In genomic region chr4:77783881-77784280, GRCh38 we compare ENCODE assay signal across 13 cellular contexts. TPM values are rescaled to one million over a fixed set of nuclear protein-coding genes. Genes with fewer than 3 reads are reported as not detected.
DNase-seq lines count a peak whose midpoint lies in the region; ATAC-seq, FAIRE-seq and TF ChIP-seq lines count a peak whose summit lies in the region.
"Had no signal": no experiment of that assay in that cellular context is flagged by ENCODE, and none has a peak within 500 bp of the region (broad histone marks: within the 10 kb centered on the region; RNA-seq: fewer than 3 reads in every experiment).

No MANE protein-coding gene starts in this region.

- TF ChIP-seq POLR2A in endothelial cell of umbilical vein (IDR thresholded peaks at IDR 0.05; ENCODE audit: low read depth, low read length) (no peak), upper lobe of left lung (IDR thresholded peaks at IDR 0.05) (no peak)

- no peak overlapping the region for H3K4me3 Mint-ChIP-seq in activated naive CD8-positive, alpha-beta T cell treated with anti-CD3 and anti-CD28 coated beads for 36 hours
- H3K4me3 Mint-ChIP-seq in activated naive CD8-positive, alpha-beta T cell treated with anti-CD3 and anti-CD28 coated beads, Interleukin-2, amount 50 U/mL, for 24 hours, result no peak overlapping the region
- H3K4me3 Mint-ChIP-seq in naive thymus-derived CD4-positive, alpha-beta T cell, result peak overlapping the region in 8 of 10 donors; percentile 34 to 75 (median 54)
- H3K4me3 Mint-ChIP-seq in MCF 10A (ENCODE audit: unreplicated experiment), result no peak overlapping the region
- H3K4me3 Mint-ChIP-seq in activated T-helper 17 cell treated with anti-CD3 and anti-CD28 coated beads, Interleukin-2, amount 50 U/mL, for 72 hours, result no peak overlapping the region
- H3K4me3 Mint-ChIP-seq: CD14-positive monocyte had no signal

- no peak overlapping the region for H2AFZ ChIP-seq in endothelial cell of umbilical vein (ENCODE audit: low read depth, low read length)

- peaks cover 3% of the 10 kb centered on the region for H3K9me1 ChIP-seq in endothelial cell of umbilical vein (replicated peaks; ENCODE audit: control insufficient read depth, extremely low read depth, insufficient read depth, low read length)

- CTCF ChIA-PET in endothelial cell of umbilical vein (lab: Charles Lee), result interaction anchor here (1.6 kb wide), 1 partner anchor 34 kb away, joined by 4 read pairs; no protein-coding TSS in a partner anchor
- CTCF ChIA-PET in naive thymus-derived CD4-positive, alpha-beta T cell (lab: Charles Lee), result no interaction called here
- CTCF ChIA-PET in MCF 10A (lab: Yijun Ruan, JAX), result interaction anchor here (0.9 kb wide), 1 partner anchor 39 kb away, joined by 3 read pairs; no protein-coding TSS in a partner anchor

- TF ChIP-seq EP300 in upper lobe of left lung (IDR thresholded peaks at IDR 0.05), result no peak

- H3K27ac ChIP-seq in endothelial cell of umbilical vein (ENCODE audit: insufficient read depth, low read depth, low read length) (no peak overlapping the region), small intestine (ENCODE audit: low read depth in 1 of 2, low read length in 1 of 2) (peak overlapping the region in 1 of 2 donors; percentile 20), upper lobe of left lung (no peak overlapping the region)
- H3K27ac ChIP-seq in naive thymus-derived CD4-positive, alpha-beta T cell (ENCODE audit: low read depth, low read length), result no peak overlapping the region
- H3K27ac ChIP-seq: 22Rv1 had no signal

- TF ChIP-seq CTCF in endothelial cell of umbilical vein (IDR thresholded peaks at IDR 0.05; ENCODE audit: extremely low read depth in 1 of 2, insufficient read depth in 1 of 2, low read depth in 1 of 2, low read length in 2 of 2) (no peak), upper lobe of left lung (IDR thresholded peaks at IDR 0.05) (no peak), MCF 10A (IDR thresholded peaks at IDR 0.05; ENCODE audit: unreplicated experiment) (no peak)

- DNase-seq in activated naive CD8-positive, alpha-beta T cell treated with anti-CD3 and anti-CD28 coated beads for 36 hours, result no peak
- DNase-seq in activated naive CD8-positive, alpha-beta T cell treated with anti-CD3 and anti-CD28 coated beads, Interleukin-2, amount 50 U/mL, for 24 hours, result no peak
- DNase-seq in endothelial cell of umbilical vein (ENCODE audit: low read depth, low spot score) (no peak), small intestine (peak; percentile 85), upper lobe of left lung (no peak), MCF 10A (ENCODE audit: unreplicated experiment) (no peak)
- no peak for DNase-seq in naive thymus-derived CD4-positive, alpha-beta T cell
- DNase-seq: Calu3, DMS 273 treated with DMSO at 0.1 percent for 48 hours, HCEC 1CT had no signal

- WGBS in small intestine, 3 donors, result 19 to 65% (median 49%) methylated on average over 6 of the region's 6 CpGs
- 85% methylated on average over 6 of the region's 6 CpGs for WGBS in upper lobe of left lung, 2 donors

- peaks cover 85% of the 10 kb centered on the region for H3K79me2 ChIP-seq in endothelial cell of umbilical vein (ENCODE audit: control insufficient read depth, insufficient read depth, low read length)

- H3K4me3 ChIP-seq in endothelial cell of umbilical vein (replicated peaks in 1 of 3; ENCODE audit: insufficient read depth in 1 of 3, low read depth in 1 of 3, low read length in 3 of 3), result no peak overlapping the region
- H3K4me3 ChIP-seq in naive thymus-derived CD4-positive, alpha-beta T cell (ENCODE audit: low read length), result no peak overlapping the region
- H3K4me3 ChIP-seq in small intestine (ENCODE audit: low read depth in 1 of 2, low read length in 2 of 2), result no peak overlapping the region
- no peak overlapping the region for H3K4me3 ChIP-seq in upper lobe of left lung

- no peak for ATAC-seq in activated naive CD8-positive, alpha-beta T cell treated with anti-CD3 and anti-CD28 coated beads, Interleukin-2, amount 50 U/mL, for 24 hours
- ATAC-seq in naive thymus-derived CD4-positive, alpha-beta T cell, result no peak
- no peak for ATAC-seq in upper lobe of left lung (ENCODE audit: low FRiP score in 2 of 2)
- no peak for ATAC-seq in activated T-helper 17 cell treated with anti-CD3 and anti-CD28 coated beads, Interleukin-2, amount 50 U/mL, for 72 hours (replicated peaks)

- H3K9me3 ChIP-seq in endothelial cell of umbilical vein (replicated peaks; ENCODE audit: control insufficient read depth, insufficient read depth, low read length) (no peaks in the 10 kb centered on the region), small intestine (ENCODE audit: control insufficient read depth, low read depth) (no peaks in the 10 kb centered on the region), upper lobe of left lung (no peaks in the 10 kb centered on the region)
- no peaks in the 10 kb centered on the region for H3K9me3 ChIP-seq in naive thymus-derived CD4-positive, alpha-beta T cell (ENCODE audit: control insufficient read depth in 2 of 3, low read length in 3 of 3)

- POLR2A ChIA-PET in endothelial cell of umbilical vein (lab: Charles Lee) (interaction anchor here (0.7 kb wide), 1 partner anchor 35 kb away, joined by 4 read pairs; no protein-coding TSS in a partner anchor), MCF 10A (lab: Yijun Ruan, JAX) (interaction anchor here (3.0 kb wide), 1 partner anchor 11 kb away, joined by 9 read pairs; no protein-coding TSS in a partner anchor)
- POLR2A ChIA-PET in naive thymus-derived CD4-positive, alpha-beta T cell (lab: Charles Lee), result interaction anchor here (0.6 to 0.7 kb wide), 3 partner anchors 10 to 1741 kb away, joined by 3 read pairs; no protein-coding TSS in a partner anchor

- no TSS peak for BruUV-seq in endothelial cell of umbilical vein (replicated peaks; lab: Mats Ljungman, UMichigan)
- BruUV-seq in MCF 10A (replicated peaks; lab: Mats Ljungman, UMichigan), result no TSS peak

- H3K4me2 ChIP-seq in endothelial cell of umbilical vein (ENCODE audit: insufficient read depth, low read length), result peak overlapping the region; percentile 17

- H3K27me3 Mint-ChIP-seq in activated naive CD8-positive, alpha-beta T cell treated with anti-CD3 and anti-CD28 coated beads for 36 hours, result no peaks in the 10 kb centered on the region
- H3K27me3 Mint-ChIP-seq in activated naive CD8-positive, alpha-beta T cell treated with anti-CD3 and anti-CD28 coated beads, Interleukin-2, amount 50 U/mL, for 24 hours, result no peaks in the 10 kb centered on the region
- no peaks in the 10 kb centered on the region for H3K27me3 Mint-ChIP-seq in naive thymus-derived CD4-positive, alpha-beta T cell
- H3K27me3 Mint-ChIP-seq in MCF 10A (ENCODE audit: insufficient read depth, unreplicated experiment), result no peaks in the 10 kb centered on the region
- H3K27me3 Mint-ChIP-seq in activated T-helper 17 cell treated with anti-CD3 and anti-CD28 coated beads, Interleukin-2, amount 50 U/mL, for 72 hours, result no peaks in the 10 kb centered on the region

- dilution Hi-C loops in endothelial cell of umbilical vein (cut with MboI; ENCODE audit: extremely low pct_ligation_motif_present, low sequenced_read_pairs), result no loop called here

- FAIRE-seq in endothelial cell of umbilical vein (lab: Jason Lieb, UNC) (no peak), small intestine (lab: Jason Lieb, UNC) (no peak)

- no peaks in the 10 kb centered on the region for H3K27me3 ChIP-seq in endothelial cell of umbilical vein (ENCODE audit: control insufficient read depth in 2 of 2, insufficient read depth in 2 of 2, low read length in 2 of 2)
- no peaks in the 10 kb centered on the region for H3K27me3 ChIP-seq in naive thymus-derived CD4-positive, alpha-beta T cell (ENCODE audit: control insufficient read depth in 2 of 2, insufficient read depth in 2 of 2, low read length in 2 of 2)
- H3K27me3 ChIP-seq in small intestine (ENCODE audit: control insufficient read depth in 2 of 2, insufficient read depth in 2 of 2, low read length in 2 of 2), result no peaks in the 10 kb centered on the region
- H3K27me3 ChIP-seq in upper lobe of left lung, result no peaks in the 10 kb centered on the region

- peaks cover 10% of the 10 kb centered on the region for H3K4me1 ChIP-seq in endothelial cell of umbilical vein (ENCODE audit: control insufficient read depth, extremely low read depth, insufficient read depth, low read length)
- peaks cover 37 to 40% of the 10 kb centered on the region in 2 donors for H3K4me1 ChIP-seq in naive thymus-derived CD4-positive, alpha-beta T cell (ENCODE audit: control insufficient read depth in 2 of 2, insufficient read depth in 2 of 2, low read length in 2 of 2)
- no peaks in the 10 kb centered on the region for H3K4me1 ChIP-seq in small intestine (ENCODE audit: control insufficient read depth in 2 of 2, insufficient read depth in 1 of 2, low read depth in 1 of 2, low read length in 1 of 2)
- peaks cover 0 to 14% (median 11%) of the 10 kb centered on the region in 4 donors for H3K4me1 ChIP-seq in upper lobe of left lung

- H3K36me3 ChIP-seq in endothelial cell of umbilical vein (ENCODE audit: control insufficient read depth in 2 of 2, extremely low read depth in 1 of 2, insufficient read depth in 2 of 2, low read length in 2 of 2) (no peaks in the 10 kb centered on the region), small intestine (ENCODE audit: control insufficient read depth in 2 of 2, insufficient read depth in 2 of 2, low read length in 2 of 2) (no peaks in the 10 kb centered on the region), upper lobe of left lung (no peaks in the 10 kb centered on the region)
- H3K36me3 ChIP-seq in naive thymus-derived CD4-positive, alpha-beta T cell (ENCODE audit: control insufficient read depth in 2 of 3, insufficient read depth in 3 of 3, low read length in 3 of 3), result no peaks in the 10 kb centered on the region

- peaks cover 13% of the 10 kb centered on the region for H4K20me1 ChIP-seq in endothelial cell of umbilical vein (replicated peaks; ENCODE audit: control insufficient read depth, extremely low read depth, insufficient read depth, low read length)

- intact Hi-C loops in endothelial cell of umbilical vein (cut with micrococcal nuclease), result no loop called here
- intact Hi-C loops in naive thymus-derived CD4-positive, alpha-beta T cell (cut with micrococcal nuclease), result loop anchor here (2.0 to 5.0 kb wide), 2 partner anchors 17 to 33 kb away; partner anchors contain the start of gene CNOT6L (in 2 of the 2)
- intact Hi-C loops in MCF 10A (cut with micrococcal nuclease), result no loop called here

- H3K36me3 Mint-ChIP-seq in activated naive CD8-positive, alpha-beta T cell treated with anti-CD3 and anti-CD28 coated beads for 36 hours, result peaks cover 27% of the 10 kb centered on the region
- peaks cover 6% of the 10 kb centered on the region for H3K36me3 Mint-ChIP-seq in activated naive CD8-positive, alpha-beta T cell treated with anti-CD3 and anti-CD28 coated beads, Interleukin-2, amount 50 U/mL, for 24 hours (ENCODE audit: low read depth)
- peaks cover 0 to 15% (median 7%) of the 10 kb centered on the region in 5 donors for H3K36me3 Mint-ChIP-seq in naive thymus-derived CD4-positive, alpha-beta T cell
- H3K36me3 Mint-ChIP-seq in MCF 10A (ENCODE audit: insufficient read depth, unreplicated experiment), result no peaks in the 10 kb centered on the region
- peaks cover 7% of the 10 kb centered on the region for H3K36me3 Mint-ChIP-seq in activated T-helper 17 cell treated with anti-CD3 and anti-CD28 coated beads, Interleukin-2, amount 50 U/mL, for 72 hours (ENCODE audit: low read depth)

- no peak overlapping the region for H3K9ac ChIP-seq in endothelial cell of umbilical vein (replicated peaks; ENCODE audit: extremely low read depth, insufficient read depth, low read length)

- H3K27ac Mint-ChIP-seq in activated naive CD8-positive, alpha-beta T cell treated with anti-CD3 and anti-CD28 coated beads for 36 hours, result peak overlapping the region; percentile 53
- no peak overlapping the region for H3K27ac Mint-ChIP-seq in activated naive CD8-positive, alpha-beta T cell treated with anti-CD3 and anti-CD28 coated beads, Interleukin-2, amount 50 U/mL, for 24 hours
- peak overlapping the region in 4 of 9 donors; percentile 0 to 76 (median 49) for H3K27ac Mint-ChIP-seq in naive thymus-derived CD4-positive, alpha-beta T cell
- H3K27ac Mint-ChIP-seq in MCF 10A (ENCODE audit: low read depth, unreplicated experiment), result no peak overlapping the region
- no peak overlapping the region for H3K27ac Mint-ChIP-seq in activated T-helper 17 cell treated with anti-CD3 and anti-CD28 coated beads, Interleukin-2, amount 50 U/mL, for 72 hours

- H3K9me3 Mint-ChIP-seq in activated naive CD8-positive, alpha-beta T cell treated with anti-CD3 and anti-CD28 coated beads for 36 hours, result peaks cover 1% of the 10 kb centered on the region
- H3K9me3 Mint-ChIP-seq in activated naive CD8-positive, alpha-beta T cell treated with anti-CD3 and anti-CD28 coated beads, Interleukin-2, amount 50 U/mL, for 24 hours, result peaks cover 3% of the 10 kb centered on the region
- H3K9me3 Mint-ChIP-seq in naive thymus-derived CD4-positive, alpha-beta T cell, result no peaks in the 10 kb centered on the region
- no peaks in the 10 kb centered on the region for H3K9me3 Mint-ChIP-seq in MCF 10A (ENCODE audit: unreplicated experiment)
- no peaks in the 10 kb centered on the region for H3K9me3 Mint-ChIP-seq in activated T-helper 17 cell treated with anti-CD3 and anti-CD28 coated beads, Interleukin-2, amount 50 U/mL, for 72 hours

- H3K4me1 Mint-ChIP-seq in activated naive CD8-positive, alpha-beta T cell treated with anti-CD3 and anti-CD28 coated beads for 36 hours, result peaks cover 59% of the 10 kb centered on the region
- peaks cover 69% of the 10 kb centered on the region for H3K4me1 Mint-ChIP-seq in activated naive CD8-positive, alpha-beta T cell treated with anti-CD3 and anti-CD28 coated beads, Interleukin-2, amount 50 U/mL, for 24 hours
- H3K4me1 Mint-ChIP-seq in naive thymus-derived CD4-positive, alpha-beta T cell, result peaks cover 38 to 95% (median 82%) of the 10 kb centered on the region in 7 donors
- H3K4me1 Mint-ChIP-seq in MCF 10A (ENCODE audit: insufficient read depth, unreplicated experiment), result peaks cover 12% of the 10 kb centered on the region
- peaks cover 28% of the 10 kb centered on the region for H3K4me1 Mint-ChIP-seq in activated T-helper 17 cell treated with anti-CD3 and anti-CD28 coated beads, Interleukin-2, amount 50 U/mL, for 72 hours

RNA-seq across cellular contexts. Expression of gene CNOT6L, which starts 35.3 kb away (rescaled TPM):
- total RNA-seq in activated naive CD8-positive, alpha-beta T cell treated with anti-CD3 and anti-CD28 coated beads for 36 hours, result 10 to 100 TPM; 85.1 to 88.8 TPM
- 60.7 and 66.8 TPM in 2 replicates for total RNA-seq in endothelial cell of umbilical vein
- 7.7 and 8.5 TPM in 2 replicates for polyA plus RNA-seq in endothelial cell of umbilical vein
- polyA plus RNA-seq in endothelial cell of umbilical vein (2011; cell fraction: cytosol; rRNA removed), result 13.4 and 13.6 TPM in 2 replicates
- 24.0 and 28.1 TPM in 2 replicates for polyA plus RNA-seq in endothelial cell of umbilical vein (2011; cell fraction: nucleus; rRNA removed)
- 16.4 and 23.5 TPM in 2 replicates for polyA plus RNA-seq in endothelial cell of umbilical vein (2012)
- 72.2 and 80.7 TPM in 2 replicates for polyA minus RNA-seq in endothelial cell of umbilical vein
- 10.4 TPM for polyA minus RNA-seq in endothelial cell of umbilical vein (2011; cell fraction: cytosol; rRNA and poly(A)+ RNA removed)
- polyA minus RNA-seq in endothelial cell of umbilical vein (2011; cell fraction: nucleus; rRNA and poly(A)+ RNA removed), result 61.8 and 92.4 TPM in 2 replicates
- total RNA-seq in naive thymus-derived CD4-positive, alpha-beta T cell, result 100 to 1,000 TPM; 111 to 212 (median 143) TPM
- 10 to 100 TPM; 50.5 to 52.3 TPM for polyA plus RNA-seq in naive thymus-derived CD4-positive, alpha-beta T cell
- 1 to 10 TPM; 5.9 to 8.2 (median 6.7) TPM for polyA plus RNA-seq in small intestine
- total RNA-seq in upper lobe of left lung, result 10 to 100 TPM; 16.8 to 61.0 (median 39.1) TPM
- 45.8 and 47.3 TPM in 2 replicates for total RNA-seq in MCF 10A (2022)
- 10 to 100 TPM; 66.3 to 90.9 TPM for total RNA-seq in activated T-helper 17 cell treated with anti-CD3 and anti-CD28 coated beads, Interleukin-2, amount 50 U/mL, for 72 hours

Comparison
In these comparisons a context has a peak if more than half of its experiments do, and no peak if none do; other contexts are left out.
1. H3K4me3 Mint-ChIP-seq: peak in naive thymus-derived CD4-positive, alpha-beta T cell (8 of 10); none in activated naive CD8-positive, alpha-beta T cell treated with anti-CD3 and anti-CD28 coated beads for 36 hours (single experiment), activated naive CD8-positive, alpha-beta T cell treated with anti-CD3 and anti-CD28 coated beads, Interleukin-2, amount 50 U/mL, for 24 hours (single experiment), MCF 10A (single experiment) and activated T-helper 17 cell treated with anti-CD3 and anti-CD28 coated beads, Interleukin-2, amount 50 U/mL, for 72 hours (single experiment).
2. intact Hi-C loops: an anchor here in naive thymus-derived CD4-positive, alpha-beta T cell (2.0 to 5.0 kb wide); none called in endothelial cell of umbilical vein and MCF 10A.